Comparison of ENCODE assay signal across 19 cellular contexts in genomic region chr7:25959168-25959734, GRCh38.
DNase-seq lines count a peak whose midpoint lies in the region; ATAC-seq and TF ChIP-seq lines count a peak whose summit lies in the region.
"Had no signal": no experiment of that assay in that cellular context is flagged by ENCODE, and none has a peak within 500 bp of the region (broad histone marks: within the 10 kb centered on the region; RNA-seq: fewer than 3 reads in every experiment).

No MANE protein-coding gene starts in this region.

- H3K9ac ChIP-seq in endodermal cell (ENCODE audit: extremely low read depth, low read length, poor library complexity, severe bottlenecking), result no peak overlapping the region

- no peaks in the 10 kb centered on the region for H3K9me2 ChIP-seq in PC-9 (ENCODE audit: insufficient read depth)

- H3K27ac ChIP-seq in PC-9, result no peak overlapping the region
- H3K27ac ChIP-seq in endodermal cell (ENCODE audit: low read depth, low read length), result no peak overlapping the region
- H3K27ac ChIP-seq: C4-2B had no signal

- H3K4me1 Mint-ChIP-seq in endodermal cell, result peaks cover 9% of the 10 kb centered on the region

- peak; percentile 56 for DNase-seq in NCI-H82 (lab: John Stamatoyannopoulos, UW)
- no peak for DNase-seq in NCI-H82 treated with DMSO at 0.1 percent for 48 hours (lab: John Stamatoyannopoulos, UW; ENCODE audit: unreplicated experiment)
- DNase-seq in PC-9, result no peak
- no peak for DNase-seq in left lobe of liver (ENCODE audit: low spot score)
- no peak for DNase-seq in endodermal cell
- DNase-seq in activated CD4-positive, alpha-beta T cell treated with anti-CD3 and anti-CD28 coated beads, Interleukin-2, amount 50 U/mL, for 1 hour, result no peak
- no peak for DNase-seq in RKO (ENCODE audit: low spot score)
- no peak for DNase-seq in NCI-H1417 treated with DMSO at 0.1 percent for 48 hours (lab: John Stamatoyannopoulos, UW)
- DNase-seq: COR-L47, DMS153, GOT3, KBM-7, NCI-H1105 treated with DMSO at 0.1 percent for 48 hours, NCI-H187 treated with DMSO at 0.1 percent for 48 hours, NCI-H2171, NCI-H446 treated with DMSO at 0.1 percent for 48 hours, SHP77 treated with DMSO at 0.1 percent for 48 hours had no signal

- CTCF ChIA-PET in PC-9 (lab: Charles Lee), result no interaction called here

- no peaks in the 10 kb centered on the region for H3K79me2 ChIP-seq in PC-9 (ENCODE audit: low read depth)

- intact Hi-C loops in PC-9 (cut with micrococcal nuclease; ENCODE audit: unreplicated experiment), result no loop called here

- no peaks in the 10 kb centered on the region for H3F3A ChIP-seq in PC-9 (ENCODE audit: insufficient read depth, low read depth)

- H3K9me3 ChIP-seq in PC-9 (ENCODE audit: insufficient read depth, low read depth), result no peaks in the 10 kb centered on the region
- peaks cover 14% of the 10 kb centered on the region for H3K9me3 ChIP-seq in endodermal cell (ENCODE audit: control insufficient read depth, low read length)

- no peaks in the 10 kb centered on the region for H3K36me3 ChIP-seq in PC-9 (ENCODE audit: low read depth)
- H3K36me3 ChIP-seq in endodermal cell (ENCODE audit: control insufficient read depth, insufficient read depth, low read length), result no peaks in the 10 kb centered on the region

- H3K9me3 Mint-ChIP-seq in endodermal cell, result peaks cover 11% of the 10 kb centered on the region

- no peak overlapping the region for H3K27ac Mint-ChIP-seq in endodermal cell

- ATAC-seq in left lobe of liver, result peak; percentile 20
- ATAC-seq: Panc1 had no signal

- H3K36me3 Mint-ChIP-seq in endodermal cell (ENCODE audit: low read depth), result peaks cover 5% of the 10 kb centered on the region

- H3K4me2 ChIP-seq in PC-9, result no peak overlapping the region

- H4K20me1 ChIP-seq in PC-9 (ENCODE audit: insufficient read depth), result no peaks in the 10 kb centered on the region

- H3K4me3 Mint-ChIP-seq in endodermal cell, result no peak overlapping the region

- H3K27me3 ChIP-seq in PC-9 (ENCODE audit: insufficient read depth, low read depth), result peaks cover 16% of the 10 kb centered on the region
- no peaks in the 10 kb centered on the region for H3K27me3 ChIP-seq in endodermal cell (ENCODE audit: control insufficient read depth, insufficient read depth, low read length, poor library complexity, severe bottlenecking)

- POLR2A ChIA-PET in PC-9 (lab: Charles Lee; ENCODE audit: unreplicated experiment), result no interaction called here

- peaks cover 4% of the 10 kb centered on the region for H3K27me3 Mint-ChIP-seq in endodermal cell (ENCODE audit: insufficient read depth)

- 78 to 86% methylated on average over 3 to 5 of the region's 5 CpGs for WGBS in endodermal cell (ENCODE audit: insufficient coverage in 1 of 2, insufficient read length in 1 of 2), 2 experiments

- no TSS peak for BruUV-seq in PC-9 (replicated peaks; lab: Mats Ljungman, UMichigan)

- no peak for TF ChIP-seq CTCF in PC-9 (conservative IDR thresholded peaks at IDR 0.05)
- no peak for TF ChIP-seq CTCF in endodermal cell (conservative IDR thresholded peaks at IDR 0.05)

- H3K4me1 ChIP-seq in PC-9 (replicated peaks; ENCODE audit: insufficient read depth) (no peaks in the 10 kb centered on the region), endodermal cell (ENCODE audit: control insufficient read depth, insufficient read depth, low read length) (no peaks in the 10 kb centered on the region)

- H3K4me3 ChIP-seq in PC-9 (no peak overlapping the region), endodermal cell (ENCODE audit: low read length) (no peak overlapping the region)

- peak overlapping the region; percentile 57; the same call in 1 of the 2 replicates for H2AFZ ChIP-seq in PC-9
